Comparison of ENCODE assay signal across 11 cellular contexts in genomic region chr2:60840880-60841279, GRCh38. TPM values are rescaled to one million over a fixed set of nuclear protein-coding genes. Genes with fewer than 3 reads are reported as not detected.
A peak's percentile ranks its signal among the peaks of the same experiment; 100 is the strongest.
DNase-seq lines count a peak whose midpoint lies in the region; ATAC-seq and TF ChIP-seq lines count a peak whose summit lies in the region.
"Had no signal": no experiment of that assay in that cellular context is flagged by ENCODE, and none has a peak within 500 bp of the region (broad histone marks: within the 10 kb centered on the region; RNA-seq: fewer than 3 reads in every experiment).

No MANE protein-coding gene starts in this region.

- H3K27ac ChIP-seq in CD4-positive, CD25-positive, alpha-beta regulatory T cell (ENCODE audit: insufficient read depth, low read length, poor library complexity, severe bottlenecking) = no peak overlapping the region
- peak overlapping the region; percentile 99 for H3K27ac ChIP-seq in OCI-LY1 (ENCODE audit: low read depth, low read length, poor library complexity, severe bottlenecking)
- H3K27ac ChIP-seq: neutrophil had no signal

- H3K79me2 ChIP-seq in OCI-LY1 (ENCODE audit: insufficient read depth, low read length) = no peaks in the 10 kb centered on the region

- peaks cover 4% of the 10 kb centered on the region for H3K4me1 ChIP-seq in CD4-positive, CD25-positive, alpha-beta regulatory T cell (ENCODE audit: control insufficient read depth, insufficient read depth, low read length, poor library complexity, severe bottlenecking)
- peaks cover 86% of the 10 kb centered on the region for H3K4me1 ChIP-seq in OCI-LY1 (ENCODE audit: insufficient read depth, low read length, severe bottlenecking)

- H4K20me1 ChIP-seq in OCI-LY1 (ENCODE audit: insufficient read depth, low read length) = no peaks in the 10 kb centered on the region

- H3K9ac ChIP-seq in OCI-LY1 (ENCODE audit: low read length) = peak overlapping the region; percentile 78; the same call in 1 of the 2 replicates

- no peaks in the 10 kb centered on the region for H3K36me3 Mint-ChIP-seq in CD4-positive, CD25-positive, alpha-beta regulatory T cell
- H3K36me3 Mint-ChIP-seq in mesothelial cell of epicardium (no peaks in the 10 kb centered on the region), progenitor cell of endocrine pancreas (ENCODE audit: insufficient read depth) (no peaks in the 10 kb centered on the region)

- H3K9me3 Mint-ChIP-seq in CD4-positive, CD25-positive, alpha-beta regulatory T cell = peaks cover 0 to 3% (median 0%) of the 10 kb centered on the region in 7 donors
- H3K9me3 Mint-ChIP-seq in mesothelial cell of epicardium = no peaks in the 10 kb centered on the region
- H3K9me3 Mint-ChIP-seq in progenitor cell of endocrine pancreas (ENCODE audit: low read depth) = no peaks in the 10 kb centered on the region

- no peaks in the 10 kb centered on the region for H3K36me3 ChIP-seq in CD4-positive, CD25-positive, alpha-beta regulatory T cell (ENCODE audit: control insufficient read depth, insufficient read depth, low read length)
- H3K36me3 ChIP-seq in OCI-LY1 (ENCODE audit: insufficient read depth, low read length) = no peaks in the 10 kb centered on the region; the same call in 1 of the 2 replicates
- H3K36me3 ChIP-seq: neutrophil had no signal

- no peaks in the 10 kb centered on the region for H3K9me3 ChIP-seq in CD4-positive, CD25-positive, alpha-beta regulatory T cell (ENCODE audit: control insufficient read depth in 2 of 2, low read length in 2 of 2)
- no peaks in the 10 kb centered on the region for H3K9me3 ChIP-seq in OCI-LY1 (ENCODE audit: low read length)
- H3K9me3 ChIP-seq: neutrophil had no signal

- peak overlapping the region in 3 of 4 donors; percentile 3 to 58 (median 44) for H3K4me3 Mint-ChIP-seq in CD4-positive, CD25-positive, alpha-beta regulatory T cell
- H3K4me3 Mint-ChIP-seq in mesothelial cell of epicardium (no peak overlapping the region), progenitor cell of endocrine pancreas (ENCODE audit: low read depth) (no peak overlapping the region)

- H3F3A ChIP-seq in OCI-LY1 (ENCODE audit: insufficient read depth, low read length) = peaks cover 26% of the 10 kb centered on the region

- peak in 2 of 3 donors; percentile 7 to 45 for DNase-seq in CD4-positive, CD25-positive, alpha-beta regulatory T cell
- peak; percentile 21 for DNase-seq in GM19238 (ENCODE audit: insufficient read length, low spot score)
- DNase-seq in mesothelial cell of epicardium (ENCODE audit: low spot score in 2 of 2, unreplicated experiment in 2 of 2) = no peak
- no peak for DNase-seq in progenitor cell of endocrine pancreas (ENCODE audit: low spot score, unreplicated experiment)
- DNase-seq in activated gamma-delta T cell treated with Interleukin-2 at 50 U/mL for 16 hours = no peak
- no peak for DNase-seq in cerebellar cortex (ENCODE audit: low spot score)
- DNase-seq: activated effector memory CD4-positive, alpha-beta T cell treated with Interleukin-2 at 50 U/mL for 16 hours; SIG-M5 had no signal

- ATAC-seq in CD4-positive, CD25-positive, alpha-beta regulatory T cell (ENCODE audit: low read depth in 2 of 2) = peak in 1 of 2 donors; percentile 61
- peak; percentile 40 for ATAC-seq in HG02973 (IDR thresholded peaks at IDR 0.05; ENCODE audit: unreplicated experiment)

- no peak overlapping the region for H3K4me3 ChIP-seq in CD4-positive, CD25-positive, alpha-beta regulatory T cell (ENCODE audit: low read depth, low read length)
- H3K4me3 ChIP-seq in OCI-LY1 (ENCODE audit: low read depth, low read length, poor library complexity, severe bottlenecking) = peak overlapping the region; percentile 50

- no peaks in the 10 kb centered on the region for H3K27me3 Mint-ChIP-seq in CD4-positive, CD25-positive, alpha-beta regulatory T cell
- H3K27me3 Mint-ChIP-seq in mesothelial cell of epicardium (ENCODE audit: low read depth) = peaks cover 5% of the 10 kb centered on the region
- H3K27me3 Mint-ChIP-seq in progenitor cell of endocrine pancreas = no peaks in the 10 kb centered on the region

- peak overlapping the region; percentile 64 for H3K4me2 ChIP-seq in OCI-LY1 (ENCODE audit: low read length)

- TF ChIP-seq CTCF in OCI-LY1 (IDR thresholded peaks at IDR 0.05; ENCODE audit: low read length) = no peak
- TF ChIP-seq CTCF in mesothelial cell of epicardium (IDR thresholded peaks at IDR 0.05; ENCODE audit: unreplicated experiment) = no peak
- TF ChIP-seq CTCF in progenitor cell of endocrine pancreas (IDR thresholded peaks at IDR 0.05; ENCODE audit: unreplicated experiment) = no peak

- H3K4me1 Mint-ChIP-seq in CD4-positive, CD25-positive, alpha-beta regulatory T cell = peaks cover 9 to 21% (median 16%) of the 10 kb centered on the region in 4 donors
- H3K4me1 Mint-ChIP-seq in mesothelial cell of epicardium = peaks cover 4% of the 10 kb centered on the region
- peaks cover 3% of the 10 kb centered on the region for H3K4me1 Mint-ChIP-seq in progenitor cell of endocrine pancreas (ENCODE audit: low read depth)

- H3K27me3 ChIP-seq in CD4-positive, CD25-positive, alpha-beta regulatory T cell (ENCODE audit: control insufficient read depth, insufficient read depth, low read length) = no peaks in the 10 kb centered on the region
- no peaks in the 10 kb centered on the region for H3K27me3 ChIP-seq in OCI-LY1 (ENCODE audit: insufficient read depth, low read length)
- H3K27me3 ChIP-seq: neutrophil had no signal

- no peak overlapping the region for H2AFZ ChIP-seq in OCI-LY1 (ENCODE audit: low read length)

- H3K27ac Mint-ChIP-seq in CD4-positive, CD25-positive, alpha-beta regulatory T cell = peak overlapping the region; percentile 63 to 76 (median 66)
- H3K27ac Mint-ChIP-seq in mesothelial cell of epicardium (no peak overlapping the region), progenitor cell of endocrine pancreas (no peak overlapping the region)

- no peaks in the 10 kb centered on the region for H3K9me2 ChIP-seq in OCI-LY1 (ENCODE audit: low read depth, low read length)

RNA-seq across cellular contexts. Expression of gene REL, which starts 40.5 kb away (rescaled TPM):
- total RNA-seq in CD4-positive, CD25-positive, alpha-beta regulatory T cell = 146 TPM
- 10 to 100 TPM; 14.6 to 16.0 (median 15.6) TPM for polyA plus RNA-seq in CD4-positive, CD25-positive, alpha-beta regulatory T cell
- total RNA-seq in mesothelial cell of epicardium (27.8 to 29.8 TPM (median 29.4 TPM) in 3 replicates), progenitor cell of endocrine pancreas (11.9 and 12.3 TPM in 2 replicates)

Comparison
In these comparisons a context has a peak if more than half of its experiments do, and no peak if none do; other contexts are left out.
1. DNase-seq: peak in CD4-positive, CD25-positive, alpha-beta regulatory T cell (2 of 3) and GM19238 (single experiment); none in mesothelial cell of epicardium (0 of 2), progenitor cell of endocrine pancreas (single experiment), activated gamma-delta T cell treated with Interleukin-2 at 50 U/mL for 16 hours (single experiment) and cerebellar cortex (single experiment).
2. H3K27ac Mint-ChIP-seq: peak in CD4-positive, CD25-positive, alpha-beta regulatory T cell (3 of 3); none in mesothelial cell of epicardium (single experiment) and progenitor cell of endocrine pancreas (single experiment).
3. H3K4me3 Mint-ChIP-seq: peak in CD4-positive, CD25-positive, alpha-beta regulatory T cell (3 of 4); none in mesothelial cell of epicardium (single experiment) and progenitor cell of endocrine pancreas (single experiment).